Comparison of ENCODE assay signal across 1 cellular context in genomic region chr11:128929468-128929867, GRCh38.
TF ChIP-seq lines count a peak whose summit lies in the region.

No MANE protein-coding gene starts in this region.

TF ChIP-seq in SK-N-SH, 30 proteins besides CTCF, POLR2A, EP300 and RAD21 (continued from another document):
- TF ChIP-seq SIN3A (IDR thresholded peaks at IDR 0.05; ENCODE audit: borderline replicate concordance, low read depth, low read length) (no peak), FOXM1 (IDR thresholded peaks at IDR 0.05; ENCODE audit: low read depth) (no peak), FOSL2 (IDR thresholded peaks at IDR 0.05; ENCODE audit: borderline replicate concordance, low read depth) (no peak), NFIC (IDR thresholded peaks at IDR 0.05; ENCODE audit: borderline replicate concordance) (no peak), ELF1 (IDR thresholded peaks at IDR 0.05) (no peak), MXI1 (IDR thresholded peaks at IDR 0.05; ENCODE audit: low read depth, low read length) (no peak), USF2 (IDR thresholded peaks at IDR 0.05; ENCODE audit: borderline replicate concordance, low read depth, low read length) (no peak), PBX3 (IDR thresholded peaks at IDR 0.05) (no peak)
TF ChIP-seq in SK-N-SH: peak in this region for 0.
